ENCODE assay signal across 8 cellular contexts in the genomic region with DNA sequence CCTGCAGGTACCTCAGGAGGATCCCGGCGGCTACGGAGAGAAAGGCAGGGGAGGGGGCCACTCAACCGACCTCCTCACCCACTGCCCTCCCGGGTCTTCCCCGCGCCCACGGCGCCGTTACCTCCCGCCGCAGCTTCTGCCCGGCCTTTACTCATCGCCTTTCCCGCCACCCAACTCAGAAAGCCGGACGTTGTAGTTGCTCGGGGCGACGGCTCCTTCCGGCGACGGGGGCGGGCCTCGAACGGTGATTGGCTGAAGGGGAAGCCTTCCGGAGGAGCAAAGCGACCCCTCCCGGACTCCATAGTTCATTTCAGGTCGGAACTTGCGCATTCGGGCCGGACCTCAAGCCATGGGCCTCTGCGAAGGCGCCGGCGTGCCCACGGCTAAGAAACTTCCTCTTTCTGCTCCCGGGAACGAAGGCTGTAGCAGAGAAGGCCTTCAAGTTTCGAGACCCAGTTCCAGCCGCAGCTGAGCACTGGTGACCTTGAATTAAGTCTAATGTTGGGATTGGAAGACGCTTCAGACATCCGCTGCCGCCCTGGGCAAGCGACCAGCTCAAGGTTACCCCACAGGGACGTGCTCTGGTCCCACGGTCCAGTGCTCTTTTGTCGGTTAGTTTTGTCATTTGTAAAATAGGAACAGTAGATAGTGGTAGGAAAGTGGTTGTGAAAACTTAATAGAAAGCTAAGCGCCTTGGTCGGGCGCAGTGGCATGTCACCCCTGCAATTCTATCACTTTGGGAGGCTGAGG. TPM values are rescaled to one million over a fixed set of nuclear protein-coding genes. Genes with fewer than 3 reads are reported as not detected.
DNase-seq lines count a peak whose midpoint lies in the region; ATAC-seq and TF ChIP-seq lines count a peak whose summit lies in the region.

Gene PSMC3IP, minus strand, starts transcription at position 198 of the 750 bp plus-strand sequence. Its CDS starts 43 bp downstream, at position 155.

- H3K27me3 ChIP-seq in lung (ENCODE audit: control insufficient read depth, insufficient read depth), result no peaks in the 10 kb centered on the region

- H3K36me3 ChIP-seq in lung (ENCODE audit: control insufficient read depth in 2 of 2, insufficient read depth in 2 of 2, low read length in 2 of 2), result peaks cover 25 to 35% of the 10 kb centered on the region in 2 donors

- peak; percentile 96 for DNase-seq in COLO829 (ENCODE audit: low spot score)
- DNase-seq in HT1080 (ENCODE audit: low read depth), result peak; percentile 94
- peak; percentile 93 for DNase-seq in NK-92 treated with Interleukin-12 subunit alpha and Interleukin-12 subunit beta, amount 100 ng/mL, for 24 hours (lab: John Stamatoyannopoulos, UW)
- DNase-seq in activated CD8-positive, alpha-beta memory T cell treated with anti-CD3 and anti-CD28 coated beads for 1 hour (ENCODE audit: extremely low read depth in 1 of 2, low read depth in 1 of 2), result peak; percentile 81 to 85
- DNase-seq in effector CD4-positive, alpha-beta T cell, result peak; percentile 89
- DNase-seq in lung (ENCODE audit: low spot score), result peak; percentile 97
- DNase-seq in stimulated activated CD4-positive, alpha-beta T cell treated with anti-CD3 and anti-CD28 coated beads, TNF-alpha, amount 100 ng/mL, for 24 hours (ENCODE audit: low read depth in 3 of 3), result peak; percentile 89 to 97 (median 90)

- no peaks in the 10 kb centered on the region for H3K9me3 ChIP-seq in lung (ENCODE audit: control insufficient read depth in 2 of 2, insufficient read depth in 1 of 2, low read length in 1 of 2)

- WGBS in lung, 2 donors, result 0% methylated on average over 50 to 52 of the region's 52 CpGs

- ATAC-seq in GM19467 (IDR thresholded peaks at IDR 0.05; ENCODE audit: unreplicated experiment) (peak; percentile 67), lung (ENCODE audit: insufficient read depth, low FRiP score) (peak; percentile 94)

- H3K4me1 ChIP-seq in lung (ENCODE audit: control insufficient read depth in 2 of 2, insufficient read depth in 2 of 2, low read length in 2 of 2), result peaks cover 0 to 6% of the 10 kb centered on the region in 2 donors

- peak within 1 kb of the TSS; percentile 85 to 89 for H3K27ac ChIP-seq in lung (ENCODE audit: low read depth in 1 of 2, low read length in 1 of 2)

- TF ChIP-seq CTCF in lung (IDR thresholded peaks at IDR 0.05; ENCODE audit: control extremely low read depth, extremely low read depth), result no peak

- H3K4me3 ChIP-seq in lung, result peak within 1 kb of the TSS; percentile 65

RNA-seq across cellular contexts. Expression of gene PSMC3IP, which starts in this region (rescaled TPM):
- total RNA-seq in HT1080 (2014; rRNA removed; shearing (Covaris generic)), result 47.8 and 50.2 TPM in 2 replicates
- 23.9 and 25.0 TPM in 2 replicates for polyA plus RNA-seq in HT1080 (2015; cell fraction: cytosol; rRNA removed)
- 31.7 and 31.9 TPM in 2 replicates for polyA plus RNA-seq in HT1080 (2015; cell fraction: nucleus; rRNA removed)
- total RNA-seq in lung, result 1 to 10 TPM; 3.4 to 7.5 TPM
- 1 to 10 TPM; 3.7 to 4.3 TPM for polyA plus RNA-seq in lung

Comparison
In these comparisons a context has a peak if more than half of its experiments do, and no peak if none do; other contexts are left out.
1. Peak in every context shown above with its lines: DNase-seq, ATAC-seq, H3K4me3 ChIP-seq and H3K27ac ChIP-seq.